ENCODE assay signal across 11 cellular contexts in genomic region chr7:112160771-112161150, GRCh38. TPM values are rescaled to one million over a fixed set of nuclear protein-coding genes. Genes with fewer than 3 reads are reported as not detected.
A peak's percentile ranks its signal among the peaks of the same experiment; 100 is the strongest.
DNase-seq lines count a peak whose midpoint lies in the region; ATAC-seq lines count a peak whose summit lies in the region.
"Had no signal": no experiment of that assay in that cellular context is flagged by ENCODE, and none has a peak within 500 bp of the region (broad histone marks: within the 10 kb centered on the region; RNA-seq: fewer than 3 reads in every experiment).

No MANE protein-coding gene starts in this region.

- no peak overlapping the region for H2AK5ac ChIP-seq in mesenchymal stem cell (ENCODE audit: low read length, severe bottlenecking)

- H3K4me3 Mint-ChIP-seq in activated naive CD4-positive, alpha-beta T cell treated with anti-CD3 and anti-CD28 coated beads, Interleukin-2, amount 10 ng/mL, durations not matched to agents 7 days and 5 days, result no peak overlapping the region
- no peak overlapping the region for H3K4me3 Mint-ChIP-seq in activated naive CD4-positive, alpha-beta T cell treated with anti-CD3 and anti-CD28 coated beads for 36 hours
- H3K4me3 Mint-ChIP-seq: HFFc6 had no signal

- H3K9ac ChIP-seq in mesenchymal stem cell (ENCODE audit: low read length), result no peak overlapping the region

- no peak overlapping the region for H2BK12ac ChIP-seq in mesenchymal stem cell (ENCODE audit: low read length in 2 of 2)

- peaks cover 3% of the 10 kb centered on the region for H3K79me1 ChIP-seq in mesenchymal stem cell (replicated peaks; ENCODE audit: low read length, poor library complexity, severe bottlenecking)

- H3K27ac ChIP-seq in caudate nucleus (ENCODE audit: low read depth, low read length) (peak overlapping the region; percentile 81), mesenchymal stem cell (ENCODE audit: low read length, poor library complexity, severe bottlenecking) (peak overlapping the region; percentile 58), temporal lobe (ENCODE audit: low read depth, low read length) (peak overlapping the region; percentile 42)
- H3K27ac ChIP-seq: neutrophil had no signal

- H3K9me3 Mint-ChIP-seq in activated naive CD4-positive, alpha-beta T cell treated with anti-CD3 and anti-CD28 coated beads, Interleukin-2, amount 10 ng/mL, durations not matched to agents 7 days and 5 days, result no peaks in the 10 kb centered on the region
- no peaks in the 10 kb centered on the region for H3K9me3 Mint-ChIP-seq in activated naive CD4-positive, alpha-beta T cell treated with anti-CD3 and anti-CD28 coated beads for 36 hours
- H3K9me3 Mint-ChIP-seq: HFFc6 had no signal

- H2BK120ac ChIP-seq in mesenchymal stem cell (ENCODE audit: low read depth, low read length), result no peak overlapping the region

- CTCF ChIA-PET in activated naive CD4-positive, alpha-beta T cell treated with anti-CD3 and anti-CD28 coated beads, Interleukin-2, amount 10 ng/mL, durations not matched to agents 7 days and 5 days (lab: Charles Lee), result no interaction called here
- CTCF ChIA-PET in activated naive CD4-positive, alpha-beta T cell treated with anti-CD3 and anti-CD28 coated beads for 36 hours (lab: Charles Lee), result no interaction called here

- H2BK5ac ChIP-seq in mesenchymal stem cell (ENCODE audit: low read depth, low read length, poor library complexity, severe bottlenecking), result no peak overlapping the region

- H3K4me1 ChIP-seq in mesenchymal stem cell (ENCODE audit: control insufficient read depth, insufficient read depth, low read depth, low read length), result peaks cover 9% of the 10 kb centered on the region
- H3K4me1 ChIP-seq in HAP-1, result peaks cover 8% of the 10 kb centered on the region

- H3K36me3 ChIP-seq in mesenchymal stem cell (ENCODE audit: control insufficient read depth in 1 of 2, insufficient read depth in 2 of 2, low read depth in 1 of 2, low read length in 2 of 2) (no peaks in the 10 kb centered on the region), HAP-1 (replicated peaks) (no peaks in the 10 kb centered on the region)
- H3K36me3 ChIP-seq: heart left ventricle, neutrophil had no signal

- no peaks in the 10 kb centered on the region for H3K4me1 Mint-ChIP-seq in activated naive CD4-positive, alpha-beta T cell treated with anti-CD3 and anti-CD28 coated beads, Interleukin-2, amount 10 ng/mL, durations not matched to agents 7 days and 5 days
- H3K4me1 Mint-ChIP-seq in activated naive CD4-positive, alpha-beta T cell treated with anti-CD3 and anti-CD28 coated beads for 36 hours (ENCODE audit: low read depth), result no peaks in the 10 kb centered on the region

- H3K4ac ChIP-seq in mesenchymal stem cell (ENCODE audit: low read depth in 1 of 2, low read length in 2 of 2), result no peak overlapping the region

- H3K27ac Mint-ChIP-seq in activated naive CD4-positive, alpha-beta T cell treated with anti-CD3 and anti-CD28 coated beads, Interleukin-2, amount 10 ng/mL, durations not matched to agents 7 days and 5 days, result peak overlapping the region; percentile 47
- no peak overlapping the region for H3K27ac Mint-ChIP-seq in activated naive CD4-positive, alpha-beta T cell treated with anti-CD3 and anti-CD28 coated beads for 36 hours
- H3K27ac Mint-ChIP-seq: HFFc6 had no signal

- no peak for ATAC-seq in GM19463 (IDR thresholded peaks at IDR 0.05; ENCODE audit: unreplicated experiment)

- H3K4me3 ChIP-seq in mesenchymal stem cell (ENCODE audit: insufficient read depth in 1 of 2, low read depth in 1 of 2, low read length in 2 of 2), result no peak overlapping the region
- no peak overlapping the region for H3K4me3 ChIP-seq in HAP-1
- H3K4me3 ChIP-seq: heart left ventricle had no signal

- no peak for DNase-seq in activated naive CD4-positive, alpha-beta T cell treated with anti-CD3 and anti-CD28 coated beads, Interleukin-2, amount 10 ng/mL, durations not matched to agents 7 days and 5 days
- no peak for DNase-seq in activated naive CD4-positive, alpha-beta T cell treated with anti-CD3 and anti-CD28 coated beads for 36 hours
- no peak for DNase-seq in caudate nucleus (lab: John Stamatoyannopoulos, UW)
- peak; percentile 40 for DNase-seq in mesenchymal stem cell
- no peak for DNase-seq in COLO829 (ENCODE audit: low spot score)
- no peak for DNase-seq in HAP-1 (ENCODE audit: low spot score in 2 of 2)
- DNase-seq: heart left ventricle, HFFc6 had no signal

- H3K9me3 ChIP-seq in mesenchymal stem cell (ENCODE audit: control insufficient read depth, low read length) (no peaks in the 10 kb centered on the region), HAP-1 (no peaks in the 10 kb centered on the region)
- H3K9me3 ChIP-seq: heart left ventricle, neutrophil had no signal

- H3K14ac ChIP-seq in mesenchymal stem cell (ENCODE audit: low read length in 2 of 2), result no peak overlapping the region

- no peak overlapping the region for H3K18ac ChIP-seq in mesenchymal stem cell (ENCODE audit: low read depth in 1 of 2, low read length in 2 of 2)

- H3K4me2 ChIP-seq in mesenchymal stem cell (ENCODE audit: low read length, poor library complexity, severe bottlenecking), result peak overlapping the region; percentile 59

- intact Hi-C loops in activated naive CD4-positive, alpha-beta T cell treated with anti-CD3 and anti-CD28 coated beads for 36 hours (cut with micrococcal nuclease), result no loop called here

- no peak overlapping the region for H4K91ac ChIP-seq in mesenchymal stem cell (ENCODE audit: low read length)

- H3K23ac ChIP-seq in mesenchymal stem cell (ENCODE audit: low read length in 2 of 2), result no peak overlapping the region

- H3K27me3 Mint-ChIP-seq in activated naive CD4-positive, alpha-beta T cell treated with anti-CD3 and anti-CD28 coated beads, Interleukin-2, amount 10 ng/mL, durations not matched to agents 7 days and 5 days, result peaks cover 11% of the 10 kb centered on the region
- peaks cover 9% of the 10 kb centered on the region for H3K27me3 Mint-ChIP-seq in activated naive CD4-positive, alpha-beta T cell treated with anti-CD3 and anti-CD28 coated beads for 36 hours (ENCODE audit: low read depth)

- H3K27me3 ChIP-seq in mesenchymal stem cell (ENCODE audit: control insufficient read depth in 1 of 2, insufficient read depth in 1 of 2, low read length in 2 of 2) (no peaks in the 10 kb centered on the region), HAP-1 (ENCODE audit: low read depth) (peaks cover 3% of the 10 kb centered on the region; the same call in 1 of the 2 replicates)
- H3K27me3 ChIP-seq: heart left ventricle, neutrophil had no signal

- WGBS in mesenchymal stem cell, result 17% methylated on average over 5 of the region's 7 CpGs

- peak overlapping the region; percentile 47 for H4K8ac ChIP-seq in mesenchymal stem cell (ENCODE audit: low read length)

- H3K36me3 Mint-ChIP-seq in activated naive CD4-positive, alpha-beta T cell treated with anti-CD3 and anti-CD28 coated beads, Interleukin-2, amount 10 ng/mL, durations not matched to agents 7 days and 5 days, result no peaks in the 10 kb centered on the region
- no peaks in the 10 kb centered on the region for H3K36me3 Mint-ChIP-seq in activated naive CD4-positive, alpha-beta T cell treated with anti-CD3 and anti-CD28 coated beads for 36 hours (ENCODE audit: low read depth)

- in situ Hi-C loops in HAP-1 (cut with MboI; ENCODE audit: low sequenced_read_pairs), result no loop called here

- no peak overlapping the region for H2BK15ac ChIP-seq in mesenchymal stem cell (ENCODE audit: low read depth, poor library complexity, severe bottlenecking)

- no peak overlapping the region for H2AFZ ChIP-seq in mesenchymal stem cell (ENCODE audit: low read depth, low read length)

RNA-seq across cellular contexts. Expression of gene DOCK4, which starts 45.4 kb away (rescaled TPM):
- total RNA-seq in activated naive CD4-positive, alpha-beta T cell treated with anti-CD3 and anti-CD28 coated beads for 36 hours, result under 1 TPM; 0.43 to 0.62 TPM
- 7.2 TPM for polyA plus RNA-seq in mesenchymal stem cell (2013, experiment 1 of 2)
- polyA plus RNA-seq in mesenchymal stem cell (2013, experiment 2 of 2), result 5.7 TPM
- 81.6 TPM for total RNA-seq in temporal lobe

RNA-seq across cellular contexts. Expression of gene ZNF277, which starts 45.7 kb away (rescaled TPM):
- 10 to 100 TPM; 27.0 to 28.2 TPM for total RNA-seq in activated naive CD4-positive, alpha-beta T cell treated with anti-CD3 and anti-CD28 coated beads for 36 hours
- polyA plus RNA-seq in mesenchymal stem cell (2013, experiment 1 of 2), result 26.1 TPM
- 27.1 TPM for polyA plus RNA-seq in mesenchymal stem cell (2013, experiment 2 of 2)
- total RNA-seq in temporal lobe, result 56.3 TPM

Comparison
In these comparisons a context has a peak if more than half of its experiments do, and no peak if none do; other contexts are left out.
1. RNA of gene DOCK4, which starts 45.4 kb away (total RNA-seq): 81.6 TPM in temporal lobe (single experiment); 0.43 to 0.62 TPM in activated naive CD4-positive, alpha-beta T cell treated with anti-CD3 and anti-CD28 coated beads for 36 hours; every median in the first group is over 10 times any median in the second.
2. Peak in every context shown above with its lines, with median percentiles within 50 percentile points of each other: H3K27ac ChIP-seq.